Comparison of ENCODE assay signal across 16 cellular contexts in the genomic region with DNA sequence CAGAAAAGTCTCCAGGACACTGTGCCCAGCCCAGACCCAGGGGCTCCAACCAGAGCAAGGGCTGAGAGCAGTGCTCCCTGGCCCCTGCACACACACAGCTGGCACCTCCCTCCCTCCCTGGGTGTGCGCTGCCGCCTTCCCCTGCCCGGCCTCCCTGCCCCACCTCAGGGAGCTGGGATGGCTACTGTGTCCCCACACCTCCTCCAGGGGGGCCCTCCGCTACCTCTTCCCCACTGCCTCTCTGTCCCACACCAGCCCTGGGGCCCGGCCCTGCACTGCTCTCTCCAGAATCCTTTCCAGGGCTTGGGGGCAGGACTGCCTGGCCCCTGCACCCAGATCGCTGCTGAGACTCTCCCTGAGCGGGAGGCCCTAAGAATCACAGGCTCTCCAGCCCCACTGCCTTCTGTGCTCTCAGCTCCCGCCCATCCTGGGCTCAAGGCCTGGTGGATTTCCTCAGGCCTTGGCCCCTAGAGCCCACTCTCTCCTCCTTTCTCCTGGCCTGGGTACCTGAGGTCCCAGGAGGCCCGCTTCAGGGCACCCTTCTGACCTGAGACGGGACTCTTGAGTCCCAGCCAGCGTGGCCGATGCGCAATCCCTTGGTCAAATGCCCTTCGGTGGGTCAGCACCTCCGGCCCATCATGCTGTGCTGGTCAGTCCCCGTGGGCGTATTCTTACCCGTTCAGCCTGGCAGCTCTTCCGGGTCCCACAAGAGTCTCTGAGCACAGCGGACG.
"Had no signal": no experiment of that assay in that cellular context is flagged by ENCODE, and none has a peak within 500 bp of the region (broad histone marks: within the 10 kb centered on the region; RNA-seq: fewer than 3 reads in every experiment).

No MANE protein-coding gene starts in this region.

- H3K27ac Mint-ChIP-seq: activated naive CD8-positive, alpha-beta T cell treated with anti-CD3 and anti-CD28 coated beads, Interleukin-2, amount 50 U/mL, for 24 hours; T-helper 2 cell treated with Interferon-gamma antibody and Interleukin-4, amounts not matched to agents 5 μg/mL and 100 μg/mL, for 36 hours had no signal

- FAIRE-seq: astrocyte, islet of Langerhans had no signal

- ATAC-seq: activated naive CD8-positive, alpha-beta T cell treated with anti-CD3 and anti-CD28 coated beads, Interleukin-2, amount 50 U/mL, for 24 hours; gastrocnemius medialis had no signal

- H3K9me3 ChIP-seq: gastrocnemius medialis, psoas muscle, thyroid gland had no signal

- DNase-seq: activated CD4-positive, alpha-beta T cell treated with anti-CD3 and anti-CD28 coated beads, Interleukin-2, amount 50 U/mL, for 48 hours; activated CD4-positive, CD25-positive, alpha-beta regulatory T cell treated with anti-CD3 and anti-CD28 coated beads, Interleukin-2, amount 50 U/mL, for 72 hours; activated naive CD4-positive, alpha-beta T cell treated with Interleukin-2 at 50 U/mL for 16 hours; activated naive CD8-positive, alpha-beta T cell treated with anti-CD3 and anti-CD28 coated beads, Interleukin-2, amount 50 U/mL, for 24 hours; cortex of kidney; effector memory CD4-positive, alpha-beta T cell; gastrocnemius medialis; heart right ventricle; psoas muscle; stimulated activated CD4-positive, alpha-beta T cell treated with anti-CD3 and anti-CD28 coated beads, Interleukin-2, amount 100 ng/mL, for 48 hours; SW 1271; thyroid gland had no signal

- H3K36me3 ChIP-seq: gastrocnemius medialis, heart right ventricle, thyroid gland had no signal

- H3K4me1 ChIP-seq: gastrocnemius medialis, heart right ventricle, psoas muscle, thyroid gland had no signal

- H3K4me3 ChIP-seq: gastrocnemius medialis, heart right ventricle, psoas muscle, thyroid gland had no signal

- H3K27me3 ChIP-seq: gastrocnemius medialis, thyroid gland had no signal

- H3K4me3 Mint-ChIP-seq: activated naive CD8-positive, alpha-beta T cell treated with anti-CD3 and anti-CD28 coated beads, Interleukin-2, amount 50 U/mL, for 24 hours; T-helper 2 cell treated with Interferon-gamma antibody and Interleukin-4, amounts not matched to agents 5 μg/mL and 100 μg/mL, for 36 hours had no signal

- H3K27ac ChIP-seq: epithelial cell of prostate, gastrocnemius medialis, heart right ventricle, psoas muscle, thyroid gland had no signal

- H3K4me1 Mint-ChIP-seq: activated naive CD8-positive, alpha-beta T cell treated with anti-CD3 and anti-CD28 coated beads, Interleukin-2, amount 50 U/mL, for 24 hours had no signal

- H3K9me3 Mint-ChIP-seq: T-helper 2 cell treated with Interferon-gamma antibody and Interleukin-4, amounts not matched to agents 5 μg/mL and 100 μg/mL, for 36 hours had no signal
